In the genomic region with DNA sequence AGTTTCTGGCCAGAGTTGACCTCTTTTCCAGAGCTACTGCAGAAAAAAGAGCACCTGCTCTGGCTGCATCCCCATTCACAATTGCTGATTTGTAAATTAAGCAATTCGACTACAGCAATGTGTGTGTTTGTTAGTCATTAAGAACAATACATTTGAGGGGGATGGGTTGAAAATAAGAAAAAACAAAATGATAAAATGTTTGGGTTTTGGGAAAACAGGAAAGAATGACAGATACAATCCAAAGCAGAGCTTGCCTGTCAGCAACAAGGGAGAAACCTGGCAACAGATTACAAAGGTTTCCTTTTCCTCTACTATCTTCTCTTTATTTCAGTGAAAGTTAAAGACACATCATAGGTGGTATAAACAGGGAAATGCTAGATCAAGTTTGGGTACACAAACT, we compare ENCODE assay signal across 17 cellular contexts.
DNase-seq lines count a peak whose midpoint lies in the region; ATAC-seq and TF ChIP-seq lines count a peak whose summit lies in the region.
"Had no signal": no experiment of that assay in that cellular context is flagged by ENCODE, and none has a peak within 500 bp of the region (broad histone marks: within the 10 kb centered on the region; RNA-seq: fewer than 3 reads in every experiment).

No MANE protein-coding gene starts in this region.

- no peak overlapping the region for H3K9ac ChIP-seq in OCI-LY3 (ENCODE audit: low read length)

- H3K27ac Mint-ChIP-seq in activated CD4-positive, alpha-beta T cell treated with anti-CD3 and anti-CD28 coated beads for 36 hours = peak overlapping the region; percentile 25
- H3K27ac Mint-ChIP-seq in stimulated activated naive B cell treated with anti-CD40 and anti-IgM and Interleukin-4, amounts not matched to agents 10 μg/mL and 1 μg/mL and 100 μg/mL, for 72 hours = peak overlapping the region; percentile 79
- no peak overlapping the region for H3K27ac Mint-ChIP-seq in glutamatergic neuron (ENCODE audit: unreplicated experiment)
- no peak overlapping the region for H3K27ac Mint-ChIP-seq in chondrocyte (ENCODE audit: unreplicated experiment)
- H3K27ac Mint-ChIP-seq in stimulated activated effector memory CD8-positive, alpha-beta T cell treated with anti-CD3 and anti-CD28 coated beads, Interleukin-12 subunit alpha, Interleukin-12 subunit beta, amount 100 ng/mL, for 72 hours = no peak overlapping the region
- H3K27ac Mint-ChIP-seq: CD4-positive, alpha-beta T cell had no signal

- H2AFZ ChIP-seq in OCI-LY3 (ENCODE audit: low read depth, low read length) = no peak overlapping the region

- no peaks in the 10 kb centered on the region for H3K9me3 ChIP-seq in OCI-LY3 (ENCODE audit: insufficient read depth, low read length)
- H3K9me3 ChIP-seq: Caco-2 had no signal

- no peak overlapping the region for H3K4me3 ChIP-seq in OCI-LY3 (ENCODE audit: low read length)
- H3K4me3 ChIP-seq in fibroblast of pulmonary artery (replicated peaks; ENCODE audit: low read depth, low read length) = no peak overlapping the region
- H3K4me3 ChIP-seq: SK-N-MC had no signal

- H3K4me1 Mint-ChIP-seq in activated CD4-positive, alpha-beta T cell treated with anti-CD3 and anti-CD28 coated beads for 36 hours = peaks cover 12% of the 10 kb centered on the region
- peaks cover 21 to 54% of the 10 kb centered on the region in 2 donors for H3K4me1 Mint-ChIP-seq in stimulated activated naive B cell treated with anti-CD40 and anti-IgM and Interleukin-4, amounts not matched to agents 10 μg/mL and 1 μg/mL and 100 μg/mL, for 72 hours
- H3K4me1 Mint-ChIP-seq in glutamatergic neuron (ENCODE audit: low read depth, unreplicated experiment) (no peaks in the 10 kb centered on the region), chondrocyte (ENCODE audit: low read depth) (peaks cover 10% of the 10 kb centered on the region)
- H3K4me1 Mint-ChIP-seq in stimulated activated effector memory CD8-positive, alpha-beta T cell treated with anti-CD3 and anti-CD28 coated beads, Interleukin-12 subunit alpha, Interleukin-12 subunit beta, amount 100 ng/mL, for 72 hours = no peaks in the 10 kb centered on the region

- H4K20me1 ChIP-seq in OCI-LY3 (ENCODE audit: insufficient read depth, low read length) = peaks cover 50% of the 10 kb centered on the region

- H3K36me3 ChIP-seq in OCI-LY3 (replicated peaks; ENCODE audit: low read depth, low read length) = peaks cover 60% of the 10 kb centered on the region

- H3K27me3 Mint-ChIP-seq in activated CD4-positive, alpha-beta T cell treated with anti-CD3 and anti-CD28 coated beads for 36 hours = no peaks in the 10 kb centered on the region
- no peaks in the 10 kb centered on the region for H3K27me3 Mint-ChIP-seq in stimulated activated naive B cell treated with anti-CD40 and anti-IgM and Interleukin-4, amounts not matched to agents 10 μg/mL and 1 μg/mL and 100 μg/mL, for 72 hours
- H3K27me3 Mint-ChIP-seq in glutamatergic neuron (ENCODE audit: unreplicated experiment) (no peaks in the 10 kb centered on the region), chondrocyte (ENCODE audit: low read depth) (no peaks in the 10 kb centered on the region)
- H3K27me3 Mint-ChIP-seq: CD4-positive, alpha-beta T cell had no signal

- H3K9me3 Mint-ChIP-seq in activated CD4-positive, alpha-beta T cell treated with anti-CD3 and anti-CD28 coated beads for 36 hours (ENCODE audit: low read depth) = peaks cover 2% of the 10 kb centered on the region
- H3K9me3 Mint-ChIP-seq in stimulated activated naive B cell treated with anti-CD40 and anti-IgM and Interleukin-4, amounts not matched to agents 10 μg/mL and 1 μg/mL and 100 μg/mL, for 72 hours = peaks cover 5 to 8% of the 10 kb centered on the region in 2 donors
- H3K9me3 Mint-ChIP-seq in glutamatergic neuron (ENCODE audit: unreplicated experiment) (peaks cover 2% of the 10 kb centered on the region), chondrocyte (ENCODE audit: low read depth) (no peaks in the 10 kb centered on the region)
- no peaks in the 10 kb centered on the region for H3K9me3 Mint-ChIP-seq in stimulated activated effector memory CD8-positive, alpha-beta T cell treated with anti-CD3 and anti-CD28 coated beads, Interleukin-12 subunit alpha, Interleukin-12 subunit beta, amount 100 ng/mL, for 72 hours
- H3K9me3 Mint-ChIP-seq: CD4-positive, alpha-beta T cell had no signal

- TF ChIP-seq CTCF in OCI-LY3 (IDR thresholded peaks at IDR 0.05; ENCODE audit: low read depth, low read length) (no peak), fibroblast of pulmonary artery (IDR thresholded peaks at IDR 0.05; ENCODE audit: low read length, missing control alignments) (no peak), glutamatergic neuron (IDR thresholded peaks at IDR 0.05; ENCODE audit: partially characterized antibody, unreplicated experiment) (no peak), chondrocyte (IDR thresholded peaks at IDR 0.05) (no peak)

- CTCF ChIA-PET in activated CD4-positive, alpha-beta T cell treated with anti-CD3 and anti-CD28 coated beads for 36 hours (lab: Charles Lee) = interaction anchor here (0.6 kb wide), 1 partner anchor 543 kb away, joined by 3 read pairs; no protein-coding TSS in a partner anchor

- H3K79me2 ChIP-seq in OCI-LY3 (ENCODE audit: low read length) = peaks cover 83% of the 10 kb centered on the region

- intact Hi-C loops in activated CD4-positive, alpha-beta T cell treated with anti-CD3 and anti-CD28 coated beads for 36 hours (cut with DNase I, micrococcal nuclease) = no loop called here

- no peak for ATAC-seq in activated CD4-positive, alpha-beta T cell treated with anti-CD3 and anti-CD28 coated beads for 36 hours
- no peak for ATAC-seq in stimulated activated naive B cell treated with anti-CD40 and anti-IgM and Interleukin-4, amounts not matched to agents 10 μg/mL and 1 μg/mL and 100 μg/mL, for 72 hours (replicated peaks)
- ATAC-seq in stimulated activated effector memory CD8-positive, alpha-beta T cell treated with anti-CD3 and anti-CD28 coated beads, Interleukin-12 subunit alpha, Interleukin-12 subunit beta, amount 100 ng/mL, for 72 hours = no peak
- ATAC-seq: Right ventricle myocardium inferior had no signal

- no peaks in the 10 kb centered on the region for H3K27me3 ChIP-seq in OCI-LY3 (ENCODE audit: low read depth, low read length)

- peak overlapping the region; percentile 57 for H3K27ac ChIP-seq in OCI-LY3 (ENCODE audit: low read length)
- H3K27ac ChIP-seq: SK-N-MC had no signal

- H3K4me3 Mint-ChIP-seq in activated CD4-positive, alpha-beta T cell treated with anti-CD3 and anti-CD28 coated beads for 36 hours = no peak overlapping the region
- H3K4me3 Mint-ChIP-seq in stimulated activated naive B cell treated with anti-CD40 and anti-IgM and Interleukin-4, amounts not matched to agents 10 μg/mL and 1 μg/mL and 100 μg/mL, for 72 hours = no peak overlapping the region
- H3K4me3 Mint-ChIP-seq in glutamatergic neuron (ENCODE audit: unreplicated experiment) (no peak overlapping the region), chondrocyte (ENCODE audit: unreplicated experiment) (no peak overlapping the region)
- H3K4me3 Mint-ChIP-seq in stimulated activated effector memory CD8-positive, alpha-beta T cell treated with anti-CD3 and anti-CD28 coated beads, Interleukin-12 subunit alpha, Interleukin-12 subunit beta, amount 100 ng/mL, for 72 hours = no peak overlapping the region
- H3K4me3 Mint-ChIP-seq: CD4-positive, alpha-beta T cell had no signal

- peaks cover 28% of the 10 kb centered on the region for H3K36me3 Mint-ChIP-seq in activated CD4-positive, alpha-beta T cell treated with anti-CD3 and anti-CD28 coated beads for 36 hours (ENCODE audit: low read depth)
- peaks cover 36 to 59% of the 10 kb centered on the region in 2 donors for H3K36me3 Mint-ChIP-seq in stimulated activated naive B cell treated with anti-CD40 and anti-IgM and Interleukin-4, amounts not matched to agents 10 μg/mL and 1 μg/mL and 100 μg/mL, for 72 hours
- H3K36me3 Mint-ChIP-seq in glutamatergic neuron (ENCODE audit: unreplicated experiment) (no peaks in the 10 kb centered on the region), chondrocyte (ENCODE audit: low read depth) (peaks cover 20% of the 10 kb centered on the region)
- peaks cover 36% of the 10 kb centered on the region for H3K36me3 Mint-ChIP-seq in stimulated activated effector memory CD8-positive, alpha-beta T cell treated with anti-CD3 and anti-CD28 coated beads, Interleukin-12 subunit alpha, Interleukin-12 subunit beta, amount 100 ng/mL, for 72 hours

- DNase-seq in activated CD4-positive, alpha-beta T cell treated with anti-CD3 and anti-CD28 coated beads for 36 hours = no peak
- no peak for DNase-seq in activated CD4-positive, alpha-beta T cell treated with anti-CD3 and anti-CD28 coated beads for 48 hours
- peak; percentile 33 for DNase-seq in fibroblast of pulmonary artery (ENCODE audit: low read depth)
- DNase-seq in stimulated activated naive B cell treated with anti-CD40 and anti-IgM and Interleukin-4, amounts not matched to agents 10 μg/mL and 1 μg/mL and 100 μg/mL, for 72 hours = no peak
- no peak for DNase-seq in glutamatergic neuron
- no peak for DNase-seq in chondrocyte (ENCODE audit: low spot score)
- DNase-seq in stimulated activated effector memory CD8-positive, alpha-beta T cell treated with anti-CD3 and anti-CD28 coated beads, Interleukin-12 subunit alpha, Interleukin-12 subunit beta, amount 100 ng/mL, for 72 hours (ENCODE audit: low spot score in 2 of 2) = no peak
- DNase-seq: 8988T; Caco-2; CD4-positive, alpha-beta T cell; DMS153; NCI-H1417; NCI-H187; NCI-H526 had no signal

- H3K4me2 ChIP-seq in OCI-LY3 (ENCODE audit: low read length) = no peak overlapping the region

- H3K4me1 ChIP-seq in OCI-LY3 (ENCODE audit: low read length) = peaks cover 42% of the 10 kb centered on the region

- POLR2A ChIA-PET in activated CD4-positive, alpha-beta T cell treated with anti-CD3 and anti-CD28 coated beads for 36 hours (lab: Charles Lee) = no interaction called here

Comparison
In these comparisons a context has a peak if more than half of its experiments do, and no peak if none do; other contexts are left out.
1. H3K27ac Mint-ChIP-seq: peak in activated CD4-positive, alpha-beta T cell treated with anti-CD3 and anti-CD28 coated beads for 36 hours (single experiment) and stimulated activated naive B cell treated with anti-CD40 and anti-IgM and Interleukin-4, amounts not matched to agents 10 μg/mL and 1 μg/mL and 100 μg/mL, for 72 hours (single experiment); none in glutamatergic neuron (single experiment), chondrocyte (single experiment) and stimulated activated effector memory CD8-positive, alpha-beta T cell treated with anti-CD3 and anti-CD28 coated beads, Interleukin-12 subunit alpha, Interleukin-12 subunit beta, amount 100 ng/mL, for 72 hours (single experiment).